ENCODE assay signal across 20 cellular contexts in the genomic region with DNA sequence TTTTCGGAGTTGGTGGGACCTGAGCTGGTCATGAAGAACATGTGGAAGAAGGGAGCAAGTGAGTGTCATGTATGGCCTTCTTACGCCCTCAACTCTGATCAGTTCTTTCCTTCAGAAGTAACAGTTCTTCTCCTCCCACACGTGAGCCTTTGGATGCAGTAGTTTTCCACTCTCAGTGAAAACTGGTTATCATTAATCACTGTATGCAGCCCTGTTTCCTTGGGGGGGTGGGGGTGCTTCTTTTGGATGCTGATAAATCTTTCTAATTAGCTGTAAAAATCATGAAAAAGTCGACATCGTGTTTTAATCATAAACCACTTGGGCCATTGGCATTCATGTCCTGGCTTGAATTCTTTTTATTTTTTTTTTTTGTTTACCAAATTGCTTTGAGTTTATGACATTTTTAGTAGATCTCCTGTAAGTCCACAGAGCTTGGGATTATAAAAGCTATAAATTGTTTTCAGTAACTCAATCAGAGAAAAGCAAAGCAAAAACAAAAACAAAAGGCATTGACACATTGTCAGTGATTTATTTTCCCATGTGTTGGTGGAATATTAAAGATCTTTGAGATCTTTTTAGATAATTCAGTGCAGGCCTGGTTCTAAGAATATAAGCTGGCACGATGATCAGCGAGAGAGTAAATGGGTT.
"Had no signal": no experiment of that assay in that cellular context is flagged by ENCODE, and none has a peak within 500 bp of the region (broad histone marks: within the 10 kb centered on the region; RNA-seq: fewer than 3 reads in every experiment).

No MANE protein-coding gene starts in this region.

- H3K9me3 ChIP-seq: neutrophil, pancreas, sigmoid colon, tibial artery had no signal

- H3K4me1 ChIP-seq: pancreas, sigmoid colon, tibial artery had no signal

- H3K27me3 ChIP-seq: neutrophil, pancreas, sigmoid colon, tibial artery had no signal

- H3K36me3 ChIP-seq: neutrophil, pancreas, sigmoid colon, tibial artery had no signal

- H3K27ac ChIP-seq: neutrophil, pancreas, sigmoid colon, tibial artery, VCaP had no signal

- DNase-seq: activated CD4-positive, alpha-beta T cell treated with anti-CD3 and anti-CD28 coated beads for 1 hour; activated CD8-positive, alpha-beta memory T cell treated with anti-CD3 and anti-CD28 coated beads for 24 hours; activated CD8-positive, alpha-beta memory T cell treated with anti-CD3 and anti-CD28 coated beads, Interleukin-2, amount 50 U/mL, for 48 hours; activated effector memory CD4-positive, alpha-beta T cell treated with Interleukin-2 at 50 U/mL for 16 hours; activated naive CD4-positive, alpha-beta T cell treated with anti-CD3 and anti-CD28 coated beads, Interleukin-2, amount 10 ng/mL, durations not matched to agents 7 days and 5 days; activated T-cell treated with anti-CD3 and anti-CD28 coated beads, Interleukin-2, amount 50 U/mL, for 48 hours; aorta; cortex of kidney; immature natural killer cell; kidney glomerular epithelial cell; mesenchymal stem cell; naive thymus-derived CD4-positive, alpha-beta T cell; pancreas; sigmoid colon; stimulated activated CD4-positive, alpha-beta T cell treated with anti-CD3 and anti-CD28 coated beads, Interleukin-4, amount 100 ng/mL, for 24 hours; T1000; tibial artery had no signal

- ATAC-seq: naive thymus-derived CD4-positive, alpha-beta T cell; pancreas; stimulated activated effector memory CD8-positive, alpha-beta T cell treated with anti-CD3 and anti-CD28 coated beads, Interleukin-12 subunit alpha, Interleukin-12 subunit beta, amount 100 ng/mL, for 72 hours had no signal

- H3K4me3 ChIP-seq: pancreas, sigmoid colon, tibial artery had no signal
